22 cellular contexts compared by ENCODE assay signal in the genomic region with DNA sequence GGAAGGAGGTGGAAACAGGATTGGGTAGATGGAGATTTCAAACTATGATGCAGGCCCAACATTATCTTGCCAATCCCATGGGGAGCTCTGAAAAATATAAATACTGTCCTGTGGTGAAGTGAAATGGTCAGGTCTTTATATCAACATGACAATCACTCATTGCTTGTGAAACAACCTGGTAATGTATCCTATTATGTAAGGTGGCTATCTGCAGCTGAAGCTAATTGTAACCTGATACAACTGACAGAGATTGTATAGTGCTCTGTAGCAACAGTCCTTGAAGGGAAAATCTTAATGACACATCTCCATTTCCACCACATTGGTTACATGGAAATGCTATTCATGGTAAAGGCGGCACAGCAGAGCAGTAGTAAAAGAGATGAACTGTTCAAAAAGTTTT. TPM values are rescaled to one million over a fixed set of nuclear protein-coding genes. Genes with fewer than 3 reads are reported as not detected.
DNase-seq lines count a peak whose midpoint lies in the region; ATAC-seq, FAIRE-seq and TF ChIP-seq lines count a peak whose summit lies in the region.
"Had no signal": no experiment of that assay in that cellular context is flagged by ENCODE, and none has a peak within 500 bp of the region (broad histone marks: within the 10 kb centered on the region; RNA-seq: fewer than 3 reads in every experiment).

No MANE protein-coding gene starts in this region.

- no peak for TF ChIP-seq CTCF in nephron progenitor cell (IDR thresholded peaks at IDR 0.05)
- no peak for TF ChIP-seq CTCF in adrenal gland (IDR thresholded peaks at IDR 0.05)
- no peak for TF ChIP-seq CTCF in HepG2 (CRISPR knock-in tag; IDR thresholded peaks at IDR 0.05)

- H2AFZ ChIP-seq in HepG2 (ENCODE audit: low read length) = no peak overlapping the region

- TF ChIP-seq EP300 in HepG2 (IDR thresholded peaks at IDR 0.05; ENCODE audit: low read depth in 2 of 2, low read length in 2 of 2) (no peak), HepG2 (CRISPR knock-in tag; IDR thresholded peaks at IDR 0.05; ENCODE audit: borderline replicate concordance) (no peak)

- H3K36me3 Mint-ChIP-seq in nephron progenitor cell (ENCODE audit: low read depth) = no peaks in the 10 kb centered on the region
- H3K36me3 Mint-ChIP-seq: mesothelial cell of epicardium had no signal

- H3K4me1 ChIP-seq in adrenal gland (replicated peaks in 1 of 2) (no peaks in the 10 kb centered on the region), HepG2 (ENCODE audit: insufficient read depth, low read length) (no peaks in the 10 kb centered on the region)
- H3K4me1 ChIP-seq: tibial nerve had no signal

- in situ Hi-C loops in HepG2 (cut with HindIII; ENCODE audit: extremely low pct_ligation_motif_present, low pct_unique_long_range_greater_than_20kb) = no loop called here

- intact Hi-C loops in adrenal gland (cut with DNase I) = no loop called here
- intact Hi-C loops in HepG2 (cut with micrococcal nuclease; ENCODE audit: unreplicated experiment) = no loop called here

- FAIRE-seq in HepG2 (lab: Jason Lieb, UNC) = no peak

- no peak for TF ChIP-seq RAD21 in HepG2 (CRISPR knock-in tag; IDR thresholded peaks at IDR 0.05)

- DNase-seq in NCI-H1092 treated with DMSO at 0.1 percent for 48 hours (lab: John Stamatoyannopoulos, UW) (peak; percentile 10), NCI-H1092 (lab: John Stamatoyannopoulos, UW) (no peak), NCI-H2081 (lab: John Stamatoyannopoulos, UW) (peak; percentile 30 to 81), OCI-M1 (lab: John Stamatoyannopoulos, UW) (peak; percentile 44), nephron progenitor cell (no peak), adrenal gland (no peak), HepG2 (ENCODE audit: low spot score) (no peak)
- DNase-seq: 8988T; activated CD4-positive, alpha-beta T cell treated with anti-CD3 and anti-CD28 coated beads for 36 hours; activated naive CD4-positive, alpha-beta T cell; anterior cingulate cortex; cerebellar nuclear complex; effector memory CD4-positive, alpha-beta T cell; HCEC 1CT; kidney glomerular epithelial cell; NCI-H2227 treated with DMSO at 0.1 percent for 48 hours; stimulated activated CD4-positive, alpha-beta T cell treated with anti-CD3 and anti-CD28 coated beads, Interleukin-15, amount 100 ng/mL, for 24 hours; stimulated activated naive CD4-positive, alpha-beta T cell treated with Interleukin-2 at 50 U/mL for 16 hours had no signal

- no TSS peak for BruUV-seq in HepG2 (replicated peaks; lab: Mats Ljungman, UMichigan)

- no peaks in the 10 kb centered on the region for H3K27me3 ChIP-seq in adrenal gland
- no peaks in the 10 kb centered on the region for H3K27me3 ChIP-seq in HepG2 (ENCODE audit: control insufficient read depth in 1 of 2, insufficient read depth in 2 of 2, low read length in 2 of 2)
- H3K27me3 ChIP-seq: tibial nerve had no signal

- H3K4me1 Mint-ChIP-seq in nephron progenitor cell = peaks cover 38% of the 10 kb centered on the region
- H3K4me1 Mint-ChIP-seq: mesothelial cell of epicardium had no signal

- H3K36me3 ChIP-seq in adrenal gland (replicated peaks in 1 of 2) = no peaks in the 10 kb centered on the region
- no peaks in the 10 kb centered on the region for H3K36me3 ChIP-seq in HepG2 (replicated peaks in 1 of 2; ENCODE audit: control insufficient read depth in 1 of 2, insufficient read depth in 2 of 2, low read length in 2 of 2)
- H3K36me3 ChIP-seq: tibial nerve had no signal

- 88 to 98% (median 95%) methylated on average over 1 of the region's 1 CpG for WGBS in adrenal gland, 4 donors
- 91% methylated on average over 1 of the region's 1 CpG for WGBS in HepG2 (ENCODE audit: low lambda C conversion rate)

- CTCF ChIA-PET in HepG2 (lab: Yijun Ruan, JAX; ENCODE audit: low intra/inter-chr PET ratio, low total read pairs) = no interaction called here

- H3K27ac ChIP-seq in adrenal gland (no peak overlapping the region), HepG2 (ENCODE audit: extremely low read length, insufficient read depth, low read length) (no peak overlapping the region)
- H3K27ac ChIP-seq: tibial nerve had no signal

- no peak overlapping the region for H3K4me2 ChIP-seq in HepG2 (ENCODE audit: low read depth, low read length)

- POLR2A ChIA-PET in HepG2 (lab: Yijun Ruan, JAX) = no interaction called here

- ATAC-seq in GM19467 (IDR thresholded peaks at IDR 0.05; ENCODE audit: unreplicated experiment) (no peak), HepG2 (no peak)
- ATAC-seq: activated CD4-positive, alpha-beta T cell treated with anti-CD3 and anti-CD28 coated beads for 36 hours; Panc1 had no signal

- H4K20me1 ChIP-seq in HepG2 (ENCODE audit: insufficient read depth, low read length) = no peaks in the 10 kb centered on the region

- H3K4me3 ChIP-seq in adrenal gland (no peak overlapping the region), HepG2 (replicated peaks in 1 of 3; ENCODE audit: insufficient read depth in 1 of 3, low read depth in 2 of 3, low read length in 3 of 3) (no peak overlapping the region)
- H3K4me3 ChIP-seq: tibial nerve had no signal

- H3K79me2 ChIP-seq in HepG2 (ENCODE audit: insufficient read depth, low read length) = no peaks in the 10 kb centered on the region

- H3K4me3 Mint-ChIP-seq in nephron progenitor cell = peak overlapping the region; percentile 63
- H3K4me3 Mint-ChIP-seq: activated CD4-positive, alpha-beta T cell treated with anti-CD3 and anti-CD28 coated beads for 36 hours; mesothelial cell of epicardium had no signal

- no peaks in the 10 kb centered on the region for H3K9me3 ChIP-seq in adrenal gland (replicated peaks in 1 of 3)
- H3K9me3 ChIP-seq in HepG2 (ENCODE audit: low read length) = no peaks in the 10 kb centered on the region
- H3K9me3 ChIP-seq: tibial nerve had no signal

- no peak overlapping the region for H3K9ac ChIP-seq in HepG2 (ENCODE audit: insufficient read depth, low read depth, low read length)

- TF ChIP-seq POLR2A in adrenal gland (IDR thresholded peaks at IDR 0.05) (no peak), HepG2 (IDR thresholded peaks at IDR 0.05; ENCODE audit: insufficient read depth in 1 of 2, low read depth in 2 of 2, low read length in 2 of 2) (no peak)

- no peaks in the 10 kb centered on the region for H3K27me3 Mint-ChIP-seq in nephron progenitor cell (ENCODE audit: low read depth, poor library complexity)

- H3K27ac Mint-ChIP-seq in nephron progenitor cell = no peak overlapping the region
- H3K27ac Mint-ChIP-seq: activated CD4-positive, alpha-beta T cell treated with anti-CD3 and anti-CD28 coated beads for 36 hours; mesothelial cell of epicardium had no signal

- peaks cover 16% of the 10 kb centered on the region for H3K9me3 Mint-ChIP-seq in nephron progenitor cell
- H3K9me3 Mint-ChIP-seq: mesothelial cell of epicardium had no signal

TF ChIP-seq in HepG2, 621 proteins besides CTCF, POLR2A, EP300 and RAD21 (continues in another document):
- TF ChIP-seq HDAC1 (CRISPR knock-in tag; IDR thresholded peaks at IDR 0.05) (no peak), ZNF550 (CRISPR knock-in tag; IDR thresholded peaks at IDR 0.05; ENCODE audit: borderline replicate concordance) (no peak), SRSF9 (IDR thresholded peaks at IDR 0.05; ENCODE audit: borderline replicate concordance, insufficient read depth, low read depth, low read length, poor library complexity, severe bottlenecking) (no peak)

RNA-seq across cellular contexts. Expression of gene CHORDC1, which starts 20.7 kb away (rescaled TPM):
- total RNA-seq in adrenal gland (10 to 100 TPM; 11.3 to 83.7 (median 31.6) TPM), HepG2 (2016; rRNA removed; fragmentation: Illumina TruSeq; extraction: Trizol) (73.5 and 120 TPM in 2 replicates)
- polyA plus RNA-seq in adrenal gland (10 to 100 TPM; 34.5 to 47.6 (median 41.7) TPM), HepG2 (2011; rRNA removed) (16.8 and 19.1 TPM in 2 replicates)
- total RNA-seq in HepG2 (2016; cell fraction: cytosol; rRNA removed; fragmentation: Illumina TruSeq; extraction: Trizol; ENCODE audit: low read depth) = 8.6 and 12.4 TPM in 2 replicates
- 77.7 and 131 TPM in 2 replicates for total RNA-seq in HepG2 (2016; cell fraction: insoluble cytoplasmic fraction; rRNA removed; fragmentation: Illumina TruSeq; extraction: Trizol)
- 21.5 and 21.9 TPM in 2 replicates for total RNA-seq in HepG2 (2016; cell fraction: membrane; rRNA removed; fragmentation: Illumina TruSeq; extraction: Trizol)
- 61.7 and 64.3 TPM in 2 replicates for total RNA-seq in HepG2 (2016; cell fraction: nucleus; rRNA removed; fragmentation: Illumina TruSeq; extraction: Trizol)
- polyA plus RNA-seq in HepG2 (2011; cell fraction: cytosol; rRNA removed) = 14.7 and 23.5 TPM in 2 replicates
- 14.9 and 17.8 TPM in 2 replicates for polyA plus RNA-seq in HepG2 (2011; cell fraction: nucleus; rRNA removed)
- polyA plus RNA-seq in HepG2 (2012) = 21.4 and 44.2 TPM in 2 replicates
- 5.1 and 6.2 TPM in 2 replicates for polyA plus RNA-seq in HepG2 (2016; cell fraction: cytosol; fragmentation: Illumina TruSeq; extraction: Trizol; ENCODE audit: low read depth)
- 159 and 173 TPM in 2 replicates for polyA plus RNA-seq in HepG2 (2016; cell fraction: insoluble cytoplasmic fraction; fragmentation: Illumina TruSeq; extraction: Trizol; ENCODE audit: low read depth)
- 13.2 and 13.9 TPM in 2 replicates for polyA plus RNA-seq in HepG2 (2016; cell fraction: membrane; fragmentation: Illumina TruSeq; extraction: Trizol; ENCODE audit: low read depth)
- polyA plus RNA-seq in HepG2 (2016; cell fraction: nucleus; fragmentation: Illumina TruSeq; extraction: Trizol; ENCODE audit: insufficient read depth, low read depth) = 94.3 and 97.6 TPM in 2 replicates
- 46.2 and 154 TPM in 2 replicates for polyA minus RNA-seq in HepG2 (2011; rRNA and poly(A)+ RNA removed; ENCODE audit: low replicate concordance)
- polyA minus RNA-seq in HepG2 (2011; cell fraction: cytosol; rRNA and poly(A)+ RNA removed) = 10.7 and 16.1 TPM in 2 replicates
- polyA minus RNA-seq in HepG2 (2011; cell fraction: nucleus; rRNA and poly(A)+ RNA removed) = 93.9 and 120 TPM in 2 replicates

Comparison
In these comparisons a context has a peak if more than half of its experiments do, and no peak if none do; other contexts are left out.
1. DNase-seq: peak in NCI-H1092 treated with DMSO at 0.1 percent for 48 hours (single experiment), NCI-H2081 (2 of 2) and OCI-M1 (single experiment); none in NCI-H1092 (single experiment), nephron progenitor cell (single experiment), adrenal gland (0 of 7) and HepG2 (single experiment).